ENCODE assay signal across 8 cellular contexts in genomic region chr13:110306960-110307696, GRCh38. TPM values are rescaled to one million over a fixed set of nuclear protein-coding genes. Genes with fewer than 3 reads are reported as not detected.
DNase-seq lines count a peak whose midpoint lies in the region; ATAC-seq and TF ChIP-seq lines count a peak whose summit lies in the region.

Gene COL4A1, minus strand, starts transcription at chr13:110307157. Its CDS starts 130 bp downstream, at chr13:110307027.
Gene COL4A2, plus strand, starts transcription at chr13:110307284. Its CDS starts 620 bp downstream, at chr13:110307904.

- peaks cover 18% of the 10 kb centered on the region for H3K27me3 Mint-ChIP-seq in glutamatergic neuron (ENCODE audit: unreplicated experiment)
- H3K27me3 Mint-ChIP-seq in activated T-helper 17 cell treated with anti-CD3 and anti-CD28 coated beads, Interleukin-2, amount 50 U/mL, for 72 hours: peaks cover 60% of the 10 kb centered on the region

- peak within 1 kb of the TSS; percentile 66 for H3K27ac ChIP-seq in trophoblast cell (ENCODE audit: low read depth, low read length)

- H4K12ac ChIP-seq in trophoblast cell (ENCODE audit: low read depth, low read length): peak within 1 kb of the TSS; percentile 49

- H3K79me1 ChIP-seq in trophoblast cell (ENCODE audit: low read length): peaks cover 45% of the 10 kb centered on the region

- peak within 1 kb of the TSS; percentile 93 for H2BK5ac ChIP-seq in trophoblast cell (ENCODE audit: low read depth, low read length, poor library complexity)

- H3K4me2 ChIP-seq in trophoblast cell (ENCODE audit: low read length): peak within 1 kb of the TSS; percentile 72

- H4K91ac ChIP-seq in trophoblast cell (ENCODE audit: low read depth, low read length): peak within 1 kb of the TSS; percentile 78

- ATAC-seq in GM18861 (IDR thresholded peaks at IDR 0.05; ENCODE audit: unreplicated experiment): no peak
- ATAC-seq in activated T-helper 17 cell treated with anti-CD3 and anti-CD28 coated beads, Interleukin-2, amount 50 U/mL, for 72 hours (replicated peaks): no peak

- peak within 1 kb of the TSS; percentile 84 for H3K4ac ChIP-seq in trophoblast cell (ENCODE audit: low read depth, low read length)

- peak within 1 kb of the TSS; percentile 18 for H3K23ac ChIP-seq in trophoblast cell (ENCODE audit: low read length)

- peak within 1 kb of the TSS; percentile 74 for H2AFZ ChIP-seq in trophoblast cell (ENCODE audit: insufficient read depth, low read length, poor library complexity)

- peak within 1 kb of the TSS; percentile 89 for H3K14ac ChIP-seq in trophoblast cell (ENCODE audit: low read length)

- H3K9ac ChIP-seq in trophoblast cell (ENCODE audit: low read length): peak within 1 kb of the TSS; percentile 94

- H3K79me2 ChIP-seq in trophoblast cell (ENCODE audit: control insufficient read depth, insufficient read depth, low read length, poor library complexity): peaks cover 43% of the 10 kb centered on the region

- peak within 1 kb of the TSS; percentile 63 for H2AK5ac ChIP-seq in trophoblast cell (ENCODE audit: low read length)

- peak within 1 kb of the TSS; percentile 60 for H2BK120ac ChIP-seq in trophoblast cell (ENCODE audit: insufficient read depth, low read length, poor library complexity)

- H3K4me1 ChIP-seq in trophoblast cell (ENCODE audit: control insufficient read depth in 1 of 2, insufficient read depth in 2 of 2, low read length in 2 of 2): peaks cover 34 to 43% of the 10 kb centered on the region in 2 experiments

- peak within 1 kb of the TSS; percentile 77 for H3K27ac Mint-ChIP-seq in glutamatergic neuron (ENCODE audit: unreplicated experiment)
- H3K27ac Mint-ChIP-seq in activated T-helper 17 cell treated with anti-CD3 and anti-CD28 coated beads, Interleukin-2, amount 50 U/mL, for 72 hours: no peak within 1 kb of the TSS

- H3K36me3 ChIP-seq in trophoblast cell (ENCODE audit: control insufficient read depth in 1 of 2, insufficient read depth in 2 of 2, low read length in 2 of 2): peaks cover 18 to 36% of the 10 kb centered on the region in 2 experiments

- H3K9me3 Mint-ChIP-seq in glutamatergic neuron (ENCODE audit: unreplicated experiment): peaks cover 7% of the 10 kb centered on the region
- no peaks in the 10 kb centered on the region for H3K9me3 Mint-ChIP-seq in activated T-helper 17 cell treated with anti-CD3 and anti-CD28 coated beads, Interleukin-2, amount 50 U/mL, for 72 hours

- H3K36me3 Mint-ChIP-seq in glutamatergic neuron (ENCODE audit: unreplicated experiment): no peaks in the 10 kb centered on the region
- H3K36me3 Mint-ChIP-seq in activated T-helper 17 cell treated with anti-CD3 and anti-CD28 coated beads, Interleukin-2, amount 50 U/mL, for 72 hours (ENCODE audit: low read depth): no peaks in the 10 kb centered on the region

- no peaks in the 10 kb centered on the region for H3K9me3 ChIP-seq in trophoblast cell (ENCODE audit: insufficient read depth, low read depth, low read length)

- peak within 1 kb of the TSS; percentile 64 for H4K8ac ChIP-seq in trophoblast cell (ENCODE audit: low read depth, low read length)

- H3K18ac ChIP-seq in trophoblast cell (ENCODE audit: low read length): peak within 1 kb of the TSS; percentile 81

- H3K27me3 ChIP-seq in trophoblast cell (ENCODE audit: insufficient read depth, low read length): no peaks in the 10 kb centered on the region

- H3K4me1 Mint-ChIP-seq in glutamatergic neuron (ENCODE audit: low read depth, unreplicated experiment): peaks cover 19% of the 10 kb centered on the region
- H3K4me1 Mint-ChIP-seq in activated T-helper 17 cell treated with anti-CD3 and anti-CD28 coated beads, Interleukin-2, amount 50 U/mL, for 72 hours: peaks cover 4% of the 10 kb centered on the region

- H2BK12ac ChIP-seq in trophoblast cell (ENCODE audit: low read length): peak within 1 kb of the TSS; percentile 47

- peak; percentile 66 for DNase-seq in DMS79 (lab: John Stamatoyannopoulos, UW)
- peak; percentile 53 for DNase-seq in SK-N-DZ (ENCODE audit: low spot score)
- peak; percentile 62 for DNase-seq in glutamatergic neuron
- DNase-seq in trophoblast cell: peak; percentile 25 to 69
- DNase-seq in SKM-1 (lab: John Stamatoyannopoulos, UW; ENCODE audit: unreplicated experiment): no peak
- no peak for DNase-seq in SKM-1 treated with dmso at 0.1 percent for 144 hours (lab: John Stamatoyannopoulos, UW; ENCODE audit: unreplicated experiment)

- H3K4me3 ChIP-seq in trophoblast cell (ENCODE audit: low read depth, low read length): peak within 1 kb of the TSS; percentile 93

- peak within 1 kb of the TSS; percentile 96 for H3K4me3 Mint-ChIP-seq in glutamatergic neuron (ENCODE audit: unreplicated experiment)
- H3K4me3 Mint-ChIP-seq in activated T-helper 17 cell treated with anti-CD3 and anti-CD28 coated beads, Interleukin-2, amount 50 U/mL, for 72 hours: no peak within 1 kb of the TSS

- no peak for TF ChIP-seq CTCF in glutamatergic neuron (IDR thresholded peaks at IDR 0.05; ENCODE audit: partially characterized antibody, unreplicated experiment)

- WGBS in trophoblast cell (ENCODE audit: extremely low coverage, insufficient coverage, insufficient read length): no CpG with 5 or more reads among the region's 89 CpGs

RNA-seq across cellular contexts. Expression of gene COL4A1, which starts in this region (rescaled TPM):
- 47.5 and 48.2 TPM in 2 replicates for polyA plus RNA-seq in SK-N-DZ (2014; cell fraction: cytosol; rRNA removed)
- polyA plus RNA-seq in SK-N-DZ (2014; cell fraction: nucleus; rRNA removed): 44.8 and 49.1 TPM in 2 replicates
- 14.6 TPM for total RNA-seq in glutamatergic neuron (ENCODE audit: unreplicated experiment)
- 445 and 497 TPM in 2 replicates for polyA plus RNA-seq in trophoblast cell (2013)
- total RNA-seq in activated T-helper 17 cell treated with anti-CD3 and anti-CD28 coated beads, Interleukin-2, amount 50 U/mL, for 72 hours: not detected

RNA-seq across cellular contexts. Expression of gene COL4A2, which starts in this region (rescaled TPM):
- polyA plus RNA-seq in SK-N-DZ (2014; cell fraction: cytosol; rRNA removed): 65.4 and 81.9 TPM in 2 replicates
- polyA plus RNA-seq in SK-N-DZ (2014; cell fraction: nucleus; rRNA removed): 108 and 116 TPM in 2 replicates
- 60.9 TPM for total RNA-seq in glutamatergic neuron (ENCODE audit: unreplicated experiment)
- 769 and 825 TPM in 2 replicates for polyA plus RNA-seq in trophoblast cell (2013)
- total RNA-seq in activated T-helper 17 cell treated with anti-CD3 and anti-CD28 coated beads, Interleukin-2, amount 50 U/mL, for 72 hours: under 1 TPM in 1 of 2 donors, not detected in 1; 0.56 TPM

Comparison
In these comparisons a context has a peak if more than half of its experiments do, and no peak if none do; other contexts are left out.
1. RNA of gene COL4A1 (total RNA-seq): 14.6 TPM in glutamatergic neuron (single experiment); not detected in activated T-helper 17 cell treated with anti-CD3 and anti-CD28 coated beads, Interleukin-2, amount 50 U/mL, for 72 hours; every median in the first group is over 10 times any median in the second.
2. RNA of gene COL4A2 (total RNA-seq): 60.9 TPM in glutamatergic neuron (single experiment); 0.56 TPM in activated T-helper 17 cell treated with anti-CD3 and anti-CD28 coated beads, Interleukin-2, amount 50 U/mL, for 72 hours; every median in the first group is over 10 times any median in the second.
3. DNase-seq: peak in DMS79 (single experiment), SK-N-DZ (single experiment), glutamatergic neuron (single experiment) and trophoblast cell (2 of 2); none in SKM-1 (single experiment) and SKM-1 treated with dmso at 0.1 percent for 144 hours (single experiment).